In the genomic region with DNA sequence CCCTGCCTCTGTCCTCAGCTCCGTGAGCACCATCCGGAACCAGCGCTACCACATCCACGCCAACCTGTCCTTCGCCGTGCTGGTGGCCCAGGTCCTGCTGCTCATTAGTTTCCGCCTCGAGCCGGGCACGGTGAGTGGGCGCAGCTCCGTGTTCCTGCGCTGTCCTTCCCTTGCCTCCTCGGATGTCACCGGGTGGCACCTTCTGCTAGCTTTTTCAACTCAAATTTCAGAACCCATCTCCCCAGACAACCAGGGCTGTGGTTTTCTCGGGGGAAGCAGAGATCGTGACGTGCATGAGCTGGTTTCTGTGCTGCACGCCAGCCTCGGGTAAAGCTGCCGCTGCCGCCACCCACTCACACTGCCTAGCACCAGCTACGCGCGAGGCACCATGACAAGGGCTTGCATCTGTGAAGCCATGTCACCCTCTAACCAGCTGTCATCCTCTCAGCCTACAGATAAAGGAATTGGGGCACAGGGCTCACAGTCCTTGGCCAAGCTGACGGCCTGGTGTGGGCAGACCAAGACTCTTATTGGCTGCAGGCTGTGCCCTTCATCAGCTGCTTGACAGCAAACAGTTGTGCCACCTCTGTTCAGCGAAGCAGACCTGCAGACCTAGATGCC, we compare ENCODE assay signal across 9 cellular contexts.
DNase-seq lines count a peak whose midpoint lies in the region; ATAC-seq and TF ChIP-seq lines count a peak whose summit lies in the region.
"Had no signal": no experiment of that assay in that cellular context is flagged by ENCODE, and none has a peak within 500 bp of the region (broad histone marks: within the 10 kb centered on the region; RNA-seq: fewer than 3 reads in every experiment).

No MANE protein-coding gene starts in this region.

- peaks cover 9% of the 10 kb centered on the region for H3K4me1 Mint-ChIP-seq in T-helper 17 cell
- H3K4me1 Mint-ChIP-seq in activated naive CD4-positive, alpha-beta T cell treated with anti-CD3 and anti-CD28 coated beads, Interleukin-2, amount 50 U/mL, for 24 hours, result peaks cover 17% of the 10 kb centered on the region

- H3K9me2 ChIP-seq in MM.1S (replicated peaks; ENCODE audit: insufficient read depth, low read length), result no peaks in the 10 kb centered on the region

- no peaks in the 10 kb centered on the region for H3F3A ChIP-seq in MM.1S (ENCODE audit: insufficient read depth, low read length)

- ATAC-seq in T-helper 17 cell (peak; percentile 79), foreskin keratinocyte (no peak)

- H3K4me3 Mint-ChIP-seq in T-helper 17 cell, result peak overlapping the region; percentile 60
- H3K4me3 Mint-ChIP-seq in activated naive CD4-positive, alpha-beta T cell treated with anti-CD3 and anti-CD28 coated beads, Interleukin-2, amount 50 U/mL, for 24 hours, result peak overlapping the region; percentile 69

- H3K27ac ChIP-seq in MM.1S (ENCODE audit: low read length) (no peak overlapping the region), foreskin keratinocyte (no peak overlapping the region)

- no peaks in the 10 kb centered on the region for H3K9me3 ChIP-seq in T-helper 17 cell (ENCODE audit: control insufficient read depth, low read length, poor library complexity, severe bottlenecking)
- H3K9me3 ChIP-seq in MM.1S (replicated peaks; ENCODE audit: insufficient read depth, low read length), result no peaks in the 10 kb centered on the region

- DNase-seq in Ammon's horn (ENCODE audit: low spot score), result peak; percentile 64
- DNase-seq in T-helper 17 cell, result no peak
- peak; percentile 51 for DNase-seq in stimulated activated CD4-positive, alpha-beta T cell treated with anti-CD3 and anti-CD28 coated beads, Interleukin-12 subunit alpha, Interleukin-12 subunit beta, amount 100 ng/mL, for 4 hours
- no peak for DNase-seq in MM.1S
- DNase-seq in NCI-H1048 (lab: John Stamatoyannopoulos, UW), result no peak
- no peak for DNase-seq in inferior parietal cortex (ENCODE audit: extremely low spot score)
- DNase-seq in foreskin keratinocyte, result no peak

- no peak overlapping the region for H3K9ac ChIP-seq in MM.1S (ENCODE audit: low read length)

- H3K9me3 Mint-ChIP-seq in activated naive CD4-positive, alpha-beta T cell treated with anti-CD3 and anti-CD28 coated beads, Interleukin-2, amount 50 U/mL, for 24 hours, result no peaks in the 10 kb centered on the region

- no peaks in the 10 kb centered on the region for H3K36me3 ChIP-seq in MM.1S (replicated peaks; ENCODE audit: insufficient read depth, low read length)

- H3K4me1 ChIP-seq in MM.1S (ENCODE audit: low read length) (peaks cover 12% of the 10 kb centered on the region), foreskin keratinocyte (no peaks in the 10 kb centered on the region)

- H3K4me2 ChIP-seq in MM.1S (ENCODE audit: low read depth, low read length), result no peak overlapping the region

- H3K36me3 Mint-ChIP-seq in T-helper 17 cell (ENCODE audit: low read depth), result no peaks in the 10 kb centered on the region
- peaks cover 1% of the 10 kb centered on the region for H3K36me3 Mint-ChIP-seq in activated naive CD4-positive, alpha-beta T cell treated with anti-CD3 and anti-CD28 coated beads, Interleukin-2, amount 50 U/mL, for 24 hours

- H3K79me2 ChIP-seq in MM.1S (ENCODE audit: low read length), result no peaks in the 10 kb centered on the region

- H2AFZ ChIP-seq in MM.1S (ENCODE audit: low read length), result no peak overlapping the region

- peak overlapping the region; percentile 45 for H3K27ac Mint-ChIP-seq in T-helper 17 cell
- no peak overlapping the region for H3K27ac Mint-ChIP-seq in activated naive CD4-positive, alpha-beta T cell treated with anti-CD3 and anti-CD28 coated beads, Interleukin-2, amount 50 U/mL, for 24 hours
- H3K27ac Mint-ChIP-seq: progenitor cell of endocrine pancreas had no signal

- no peaks in the 10 kb centered on the region for H4K20me1 ChIP-seq in MM.1S (ENCODE audit: insufficient read depth, low read length)

- no peaks in the 10 kb centered on the region; the same call in 1 of the 2 replicates for H3K27me3 ChIP-seq in MM.1S (replicated peaks; ENCODE audit: insufficient read depth, low read length)
- no peaks in the 10 kb centered on the region for H3K27me3 ChIP-seq in foreskin keratinocyte

- peaks cover 5% of the 10 kb centered on the region for H3K27me3 Mint-ChIP-seq in T-helper 17 cell
- H3K27me3 Mint-ChIP-seq in activated naive CD4-positive, alpha-beta T cell treated with anti-CD3 and anti-CD28 coated beads, Interleukin-2, amount 50 U/mL, for 24 hours, result no peaks in the 10 kb centered on the region

- H3K4me3 ChIP-seq in MM.1S (ENCODE audit: low read length), result no peak overlapping the region

- no peak for TF ChIP-seq CTCF in MM.1S (IDR thresholded peaks at IDR 0.05; ENCODE audit: low read length)
- TF ChIP-seq CTCF in foreskin keratinocyte (conservative IDR thresholded peaks at IDR 0.05), result no peak

Comparison
In these comparisons a context has a peak if more than half of its experiments do, and no peak if none do; other contexts are left out.
1. DNase-seq: peak in Ammon's horn (single experiment) and stimulated activated CD4-positive, alpha-beta T cell treated with anti-CD3 and anti-CD28 coated beads, Interleukin-12 subunit alpha, Interleukin-12 subunit beta, amount 100 ng/mL, for 4 hours (single experiment); none in T-helper 17 cell (0 of 3), MM.1S (single experiment), NCI-H1048 (single experiment), inferior parietal cortex (single experiment) and foreskin keratinocyte (0 of 2).